Comparison of ENCODE assay signal across 6 cellular contexts in the genomic region with DNA sequence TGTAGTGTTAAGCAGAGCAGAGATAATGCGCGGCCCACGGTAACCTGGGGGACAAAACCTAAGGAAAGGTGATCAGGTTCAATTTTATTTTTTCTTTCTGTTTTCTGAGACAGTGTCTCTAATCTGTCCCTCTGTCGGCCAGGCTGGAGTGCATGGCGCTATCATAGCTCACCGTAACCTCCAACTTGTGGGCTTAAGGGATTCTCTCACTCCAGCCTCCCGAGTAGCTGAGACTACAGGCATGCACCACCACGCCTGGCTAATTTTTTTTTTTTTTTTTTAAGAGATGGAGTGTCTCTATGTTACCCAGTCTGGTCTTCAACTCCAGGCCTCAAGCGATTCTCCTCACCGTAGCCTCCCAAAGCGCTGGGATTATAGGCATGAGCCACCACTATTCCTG. TPM values are rescaled to one million over a fixed set of nuclear protein-coding genes. Genes with fewer than 3 reads are reported as not detected.
DNase-seq lines count a peak whose midpoint lies in the region; ATAC-seq and TF ChIP-seq lines count a peak whose summit lies in the region.

No MANE protein-coding gene starts in this region.

- H3K27ac ChIP-seq in RWPE1 = peak overlapping the region; percentile 37

- no peak for ATAC-seq in stimulated activated naive B cell treated with anti-CD40 and anti-IgM and Interleukin-4, amounts not matched to agents 10 μg/mL and 1 μg/mL and 100 μg/mL, for 72 hours (replicated peaks)
- ATAC-seq in GM21526 (IDR thresholded peaks at IDR 0.05; ENCODE audit: low FRiP score, unreplicated experiment) = no peak

- H3K4me3 ChIP-seq in fibroblast of villous mesenchyme (ENCODE audit: low read depth, low read length) = peak overlapping the region; percentile 82

- no peaks in the 10 kb centered on the region for H3K36me3 Mint-ChIP-seq in stimulated activated naive B cell treated with anti-CD40 and anti-IgM and Interleukin-4, amounts not matched to agents 10 μg/mL and 1 μg/mL and 100 μg/mL, for 72 hours

- POLR2A ChIA-PET in RWPE1 (lab: Yijun Ruan, JAX; ENCODE audit: low non-redundant PET) = no interaction called here

- peak overlapping the region; percentile 67 to 89 for H3K4me3 Mint-ChIP-seq in stimulated activated naive B cell treated with anti-CD40 and anti-IgM and Interleukin-4, amounts not matched to agents 10 μg/mL and 1 μg/mL and 100 μg/mL, for 72 hours

- DNase-seq in RWPE1 (ENCODE audit: low spot score) = no peak
- no peak for DNase-seq in fibroblast of villous mesenchyme (ENCODE audit: low read depth)
- no peak for DNase-seq in stimulated activated naive B cell treated with anti-CD40 and anti-IgM and Interleukin-4, amounts not matched to agents 10 μg/mL and 1 μg/mL and 100 μg/mL, for 72 hours
- DNase-seq in midbrain (lab: John Stamatoyannopoulos, UW) = no peak
- no peak for DNase-seq in iPS-NIHi11 (ENCODE audit: low spot score)

- H3K27ac Mint-ChIP-seq in stimulated activated naive B cell treated with anti-CD40 and anti-IgM and Interleukin-4, amounts not matched to agents 10 μg/mL and 1 μg/mL and 100 μg/mL, for 72 hours = no peak overlapping the region

- CTCF ChIA-PET in RWPE1 (lab: Yijun Ruan, JAX) = no interaction called here

- H3K27me3 Mint-ChIP-seq in stimulated activated naive B cell treated with anti-CD40 and anti-IgM and Interleukin-4, amounts not matched to agents 10 μg/mL and 1 μg/mL and 100 μg/mL, for 72 hours = peaks cover 16 to 21% of the 10 kb centered on the region in 2 donors

- H3K4me1 Mint-ChIP-seq in stimulated activated naive B cell treated with anti-CD40 and anti-IgM and Interleukin-4, amounts not matched to agents 10 μg/mL and 1 μg/mL and 100 μg/mL, for 72 hours = peaks cover 12 to 36% of the 10 kb centered on the region in 2 donors

- no peak for TF ChIP-seq CTCF in RWPE1 (conservative IDR thresholded peaks at IDR 0.05; ENCODE audit: low read depth)
- no peak for TF ChIP-seq CTCF in fibroblast of villous mesenchyme (IDR thresholded peaks at IDR 0.05; ENCODE audit: insufficient read depth, low read depth, low read length)

- no peaks in the 10 kb centered on the region for H3K9me3 Mint-ChIP-seq in stimulated activated naive B cell treated with anti-CD40 and anti-IgM and Interleukin-4, amounts not matched to agents 10 μg/mL and 1 μg/mL and 100 μg/mL, for 72 hours

RNA-seq across cellular contexts. Expression of gene ANKRD35, which starts 0.7 kb away (rescaled TPM):
- 1.3 TPM in 2 replicates for total RNA-seq in fibroblast of villous mesenchyme

RNA-seq across cellular contexts. Expression of gene ITGA10, which starts 23.5 kb away (rescaled TPM):
- 0.43 and 1.3 TPM in 2 replicates for total RNA-seq in fibroblast of villous mesenchyme

RNA-seq across cellular contexts. Expression of gene PIAS3, which starts 27.5 kb away (rescaled TPM):
- total RNA-seq in fibroblast of villous mesenchyme = 15.5 and 18.4 TPM in 2 replicates

RNA-seq across cellular contexts. Expression of gene PEX11B, which starts 32.1 kb away (rescaled TPM):
- 19.0 and 28.5 TPM in 2 replicates for total RNA-seq in fibroblast of villous mesenchyme

RNA-seq across cellular contexts. Expression of gene RBM8A, which starts 40.9 kb away (rescaled TPM):
- total RNA-seq in fibroblast of villous mesenchyme = 58.0 and 76.9 TPM in 2 replicates
